Comparison of ENCODE assay signal across 1 cellular context in genomic region chr1:46555826-46556619, GRCh38.
TF ChIP-seq lines count a peak whose summit lies in the region.

No MANE protein-coding gene starts in this region.

TF ChIP-seq in neural cell, 6 proteins besides CTCF, POLR2A, EP300 and RAD21:
- TF ChIP-seq SMC3 (conservative IDR thresholded peaks at IDR 0.05; ENCODE audit: poor library complexity) = no peak
- TF ChIP-seq EZH2 (IDR thresholded peaks at IDR 0.05; ENCODE audit: borderline replicate concordance, insufficient read depth, low read length, poor library complexity, severe bottlenecking) = no peak
- TF ChIP-seq POLR2AphosphoS5 (IDR thresholded peaks at IDR 0.05) = no peak
- no peak for TF ChIP-seq REST (IDR thresholded peaks at IDR 0.05; ENCODE audit: borderline replicate concordance)
- TF ChIP-seq TAF1 (IDR thresholded peaks at IDR 0.05; ENCODE audit: low read depth) = no peak
- TF ChIP-seq MXI1 (conservative IDR thresholded peaks at IDR 0.05; ENCODE audit: poor library complexity, severe bottlenecking) = no peak
